Comparison of ENCODE assay signal across 29 cellular contexts in genomic region chr19:17517898-17518297, GRCh38. TPM values are rescaled to one million over a fixed set of nuclear protein-coding genes. Genes with fewer than 3 reads are reported as not detected.
DNase-seq lines count a peak whose midpoint lies in the region; ATAC-seq, FAIRE-seq and TF ChIP-seq lines count a peak whose summit lies in the region.
"Had no signal": no experiment of that assay in that cellular context is flagged by ENCODE, and none has a peak within 500 bp of the region (broad histone marks: within the 10 kb centered on the region; RNA-seq: fewer than 3 reads in every experiment).

No MANE protein-coding gene starts in this region.

- ATAC-seq in HepG2 (no peak), right lobe of liver (no peak), pancreas (no peak), esophagus mucosa (no peak)
- ATAC-seq: PC-3, SK-N-SH treated with all-trans-retinoic acid at 6 μM for 48 hours had no signal

- CTCF ChIA-PET in HepG2 (lab: Yijun Ruan, JAX; ENCODE audit: low intra/inter-chr PET ratio, low total read pairs): no interaction called here

- DNase-seq in HepG2 (ENCODE audit: low spot score) (no peak), right lobe of liver (no peak), adipocyte (ENCODE audit: low read depth) (no peak), pancreas (no peak), NCI-H187 treated with DMSO at 0.1 percent for 48 hours (lab: John Stamatoyannopoulos, UW) (no peak), caudate nucleus (lab: John Stamatoyannopoulos, UW) (no peak)
- DNase-seq: CD4-positive, alpha-beta T cell; GOT3; IMR-90; KG1; NCI-H1048; NCI-H1417; NCI-H1694; NCI-H2081; NCI-H2171; NCI-H226; NCI-H510A; NCI-H69; PC-3; SJCRH30 had no signal

- H3K4me2 ChIP-seq in HepG2 (ENCODE audit: low read depth, low read length): no peak overlapping the region

- H3K36me3 ChIP-seq in HepG2 (replicated peaks in 1 of 2; ENCODE audit: control insufficient read depth in 1 of 2, insufficient read depth in 2 of 2, low read length in 2 of 2): peaks cover 0 to 2% of the 10 kb centered on the region in 2 experiments; a peak in 1 of 5 replicates
- H3K36me3 ChIP-seq in right lobe of liver: peaks cover 0 to 9% (median 2%) of the 10 kb centered on the region in 4 donors
- peaks cover 35% of the 10 kb centered on the region for H3K36me3 ChIP-seq in adipocyte (ENCODE audit: control insufficient read depth, insufficient read depth, low read length, severe bottlenecking)
- peaks cover 0 to 11% (median 5%) of the 10 kb centered on the region in 3 donors for H3K36me3 ChIP-seq in pancreas

- no peaks in the 10 kb centered on the region for H4K20me1 ChIP-seq in HepG2 (ENCODE audit: insufficient read depth, low read length)

- TF ChIP-seq POLR2A in HepG2 (IDR thresholded peaks at IDR 0.05; ENCODE audit: insufficient read depth in 1 of 2, low read depth in 2 of 2, low read length in 2 of 2): no peak
- TF ChIP-seq POLR2A in right lobe of liver (IDR thresholded peaks at IDR 0.05): no peak

- H3K4me3 ChIP-seq in HepG2 (replicated peaks in 1 of 3; ENCODE audit: insufficient read depth in 1 of 3, low read depth in 2 of 3, low read length in 3 of 3): no peak overlapping the region
- H3K4me3 ChIP-seq in right lobe of liver: no peak overlapping the region
- peak overlapping the region; percentile 53 for H3K4me3 ChIP-seq in adipocyte (ENCODE audit: low read length)
- no peak overlapping the region for H3K4me3 ChIP-seq in pancreas
- H3K4me3 ChIP-seq: HAP-1, SJCRH30 had no signal

- no TSS peak for BruUV-seq in HepG2 (replicated peaks; lab: Mats Ljungman, UMichigan)

- FAIRE-seq in HepG2 (lab: Jason Lieb, UNC) (no peak), endometrium (lab: Jason Lieb, UNC) (peak; percentile 26), pancreas (lab: Jason Lieb, UNC) (peak; percentile 81)
- FAIRE-seq: D721Med had no signal

- H3K9me3 ChIP-seq in HepG2 (ENCODE audit: low read length) (0 out of 2 replicates have a peak, but pooled peaks cover 5% of the 10 kb centered on the region), right lobe of liver (no peaks in the 10 kb centered on the region), adipocyte (ENCODE audit: control insufficient read depth, low read length) (peaks cover 18% of the 10 kb centered on the region), pancreas (no peaks in the 10 kb centered on the region)

- H3K27me3 ChIP-seq in HepG2 (ENCODE audit: control insufficient read depth in 1 of 2, insufficient read depth in 2 of 2, low read length in 2 of 2) (no peaks in the 10 kb centered on the region), right lobe of liver (no peaks in the 10 kb centered on the region), adipocyte (replicated peaks; ENCODE audit: control insufficient read depth, insufficient read depth, low read length) (no peaks in the 10 kb centered on the region), pancreas (no peaks in the 10 kb centered on the region)
- H3K27me3 ChIP-seq: SJCRH30 had no signal

- no peak overlapping the region for H2AFZ ChIP-seq in HepG2 (ENCODE audit: low read length)

- intact Hi-C loops in HepG2 (cut with micrococcal nuclease; ENCODE audit: unreplicated experiment) (no loop called here), right lobe of liver (cut with DNase I) (no loop called here), pancreas (cut with DNase I) (no loop called here)

- POLR2A ChIA-PET in HepG2 (lab: Yijun Ruan, JAX): no interaction called here

- H3K4me1 ChIP-seq in HepG2 (ENCODE audit: insufficient read depth, low read length): peaks cover 23% of the 10 kb centered on the region
- H3K4me1 ChIP-seq in right lobe of liver: no peaks in the 10 kb centered on the region
- peaks cover 7% of the 10 kb centered on the region for H3K4me1 ChIP-seq in adipocyte (ENCODE audit: control insufficient read depth, insufficient read depth, low read length)
- H3K4me1 ChIP-seq in pancreas: no peaks in the 10 kb centered on the region
- H3K4me1 ChIP-seq: HAP-1 had no signal

- no peak for TF ChIP-seq RAD21 in HepG2 (CRISPR knock-in tag; IDR thresholded peaks at IDR 0.05)

- H3K27ac ChIP-seq in HepG2 (ENCODE audit: extremely low read length, insufficient read depth, low read length) (no peak overlapping the region), right lobe of liver (no peak overlapping the region), pancreas (no peak overlapping the region), caudate nucleus (ENCODE audit: low read depth, low read length) (no peak overlapping the region)
- H3K27ac ChIP-seq: 22Rv1, SJCRH30 had no signal

- in situ Hi-C loops in HepG2 (cut with HindIII; ENCODE audit: extremely low pct_ligation_motif_present, low pct_unique_long_range_greater_than_20kb): no loop called here

- WGBS in HepG2 (ENCODE audit: low lambda C conversion rate): 98% methylated on average over 1 of the region's 1 CpG
- 92% methylated on average over 1 of the region's 1 CpG for WGBS in right lobe of liver (ENCODE audit: insufficient coverage, low coverage, low lambda C conversion rate, missing lambda C conversion rate)
- WGBS in pancreas, 2 donors: 97 to 100% methylated on average over 1 of the region's 1 CpG

- TF ChIP-seq EP300 in HepG2 (IDR thresholded peaks at IDR 0.05; ENCODE audit: low read depth in 2 of 2, low read length in 2 of 2): no peak
- no peak for TF ChIP-seq EP300 in HepG2 (CRISPR knock-in tag; IDR thresholded peaks at IDR 0.05; ENCODE audit: borderline replicate concordance)

- H3K79me2 ChIP-seq in HepG2 (ENCODE audit: insufficient read depth, low read length): no peaks in the 10 kb centered on the region

- TF ChIP-seq CTCF in HepG2 (CRISPR knock-in tag; IDR thresholded peaks at IDR 0.05) (no peak), right lobe of liver (IDR thresholded peaks at IDR 0.05) (no peak), pancreas (IDR thresholded peaks at IDR 0.05) (no peak)

- H3K9ac ChIP-seq in HepG2 (ENCODE audit: insufficient read depth, low read depth, low read length): no peak overlapping the region
- H3K9ac ChIP-seq in adipocyte (ENCODE audit: low read length): no peak overlapping the region

RNA-seq across cellular contexts. Expression of gene PGLS, which starts 6.4 kb away (rescaled TPM):
- total RNA-seq in HepG2 (2016; rRNA removed; fragmentation: Illumina TruSeq; extraction: Trizol): 33.8 and 36.7 TPM in 2 replicates
- total RNA-seq in HepG2 (2016; cell fraction: cytosol; rRNA removed; fragmentation: Illumina TruSeq; extraction: Trizol; ENCODE audit: low read depth): 28.7 and 30.6 TPM in 2 replicates
- total RNA-seq in HepG2 (2016; cell fraction: insoluble cytoplasmic fraction; rRNA removed; fragmentation: Illumina TruSeq; extraction: Trizol): 31.6 and 33.6 TPM in 2 replicates
- total RNA-seq in HepG2 (2016; cell fraction: membrane; rRNA removed; fragmentation: Illumina TruSeq; extraction: Trizol): 36.0 and 41.5 TPM in 2 replicates
- 18.4 and 23.5 TPM in 2 replicates for total RNA-seq in HepG2 (2016; cell fraction: nucleus; rRNA removed; fragmentation: Illumina TruSeq; extraction: Trizol)
- 43.8 and 49.1 TPM in 2 replicates for polyA plus RNA-seq in HepG2 (2011; rRNA removed)
- 33.3 and 59.8 TPM in 2 replicates for polyA plus RNA-seq in HepG2 (2011; cell fraction: cytosol; rRNA removed)
- polyA plus RNA-seq in HepG2 (2011; cell fraction: nucleus; rRNA removed): 74.2 and 74.7 TPM in 2 replicates
- polyA plus RNA-seq in HepG2 (2012): 26.9 and 37.3 TPM in 2 replicates
- polyA plus RNA-seq in HepG2 (2016; cell fraction: cytosol; fragmentation: Illumina TruSeq; extraction: Trizol; ENCODE audit: low read depth): 48.8 and 52.7 TPM in 2 replicates
- polyA plus RNA-seq in HepG2 (2016; cell fraction: insoluble cytoplasmic fraction; fragmentation: Illumina TruSeq; extraction: Trizol; ENCODE audit: low read depth): 50.4 and 56.4 TPM in 2 replicates
- 55.3 and 57.7 TPM in 2 replicates for polyA plus RNA-seq in HepG2 (2016; cell fraction: membrane; fragmentation: Illumina TruSeq; extraction: Trizol; ENCODE audit: low read depth)
- 47.8 and 49.3 TPM in 2 replicates for polyA plus RNA-seq in HepG2 (2016; cell fraction: nucleus; fragmentation: Illumina TruSeq; extraction: Trizol; ENCODE audit: insufficient read depth, low read depth)
- polyA minus RNA-seq in HepG2 (2011; rRNA and poly(A)+ RNA removed; ENCODE audit: low replicate concordance): 83.1 and 129 TPM in 2 replicates
- polyA minus RNA-seq in HepG2 (2011; cell fraction: cytosol; rRNA and poly(A)+ RNA removed): 36.2 and 38.6 TPM in 2 replicates
- polyA minus RNA-seq in HepG2 (2011; cell fraction: nucleus; rRNA and poly(A)+ RNA removed): 19.7 and 23.1 TPM in 2 replicates
- 10 to 100 TPM; 31.7 to 60.0 (median 38.8) TPM for total RNA-seq in right lobe of liver
- total RNA-seq in pancreas: 10 to 100 TPM; 28.8 to 53.8 (median 46.6) TPM
- 10 to 100 TPM; 53.6 to 65.8 TPM for polyA plus RNA-seq in pancreas
- 104 TPM for total RNA-seq in esophagus mucosa

RNA-seq across cellular contexts. Expression of gene COLGALT1, which starts 37.6 kb away (rescaled TPM):
- total RNA-seq in HepG2 (2016; rRNA removed; fragmentation: Illumina TruSeq; extraction: Trizol) (33.3 and 58.0 TPM in 2 replicates), right lobe of liver (10 to 100 TPM; 23.2 to 36.8 (median 31.1) TPM), pancreas (10 to 100 TPM; 13.5 to 50.6 (median 19.5) TPM), esophagus mucosa (28.5 TPM)
- 9.3 and 10.3 TPM in 2 replicates for total RNA-seq in HepG2 (2016; cell fraction: cytosol; rRNA removed; fragmentation: Illumina TruSeq; extraction: Trizol; ENCODE audit: low read depth)
- total RNA-seq in HepG2 (2016; cell fraction: insoluble cytoplasmic fraction; rRNA removed; fragmentation: Illumina TruSeq; extraction: Trizol): 33.6 and 57.7 TPM in 2 replicates
- total RNA-seq in HepG2 (2016; cell fraction: membrane; rRNA removed; fragmentation: Illumina TruSeq; extraction: Trizol): 32.5 and 35.6 TPM in 2 replicates
- total RNA-seq in HepG2 (2016; cell fraction: nucleus; rRNA removed; fragmentation: Illumina TruSeq; extraction: Trizol): 53.1 and 65.6 TPM in 2 replicates
- polyA plus RNA-seq in HepG2 (2011; rRNA removed) (196 and 211 TPM in 2 replicates), pancreas (10 to 100 TPM; 27.6 to 34.4 TPM)
- polyA plus RNA-seq in HepG2 (2011; cell fraction: cytosol; rRNA removed): 111 and 141 TPM in 2 replicates
- 153 and 157 TPM in 2 replicates for polyA plus RNA-seq in HepG2 (2011; cell fraction: nucleus; rRNA removed)
- 58.7 and 87.4 TPM in 2 replicates for polyA plus RNA-seq in HepG2 (2012)
- 9.2 and 9.8 TPM in 2 replicates for polyA plus RNA-seq in HepG2 (2016; cell fraction: cytosol; fragmentation: Illumina TruSeq; extraction: Trizol; ENCODE audit: low read depth)
- 35.7 and 38.2 TPM in 2 replicates for polyA plus RNA-seq in HepG2 (2016; cell fraction: insoluble cytoplasmic fraction; fragmentation: Illumina TruSeq; extraction: Trizol; ENCODE audit: low read depth)
- polyA plus RNA-seq in HepG2 (2016; cell fraction: membrane; fragmentation: Illumina TruSeq; extraction: Trizol; ENCODE audit: low read depth): 23.4 and 28.7 TPM in 2 replicates
- polyA plus RNA-seq in HepG2 (2016; cell fraction: nucleus; fragmentation: Illumina TruSeq; extraction: Trizol; ENCODE audit: insufficient read depth, low read depth): 111 TPM in 2 replicates
- polyA minus RNA-seq in HepG2 (2011; rRNA and poly(A)+ RNA removed; ENCODE audit: low replicate concordance): 360 and 644 TPM in 2 replicates
- polyA minus RNA-seq in HepG2 (2011; cell fraction: cytosol; rRNA and poly(A)+ RNA removed): 74.1 and 77.3 TPM in 2 replicates
- polyA minus RNA-seq in HepG2 (2011; cell fraction: nucleus; rRNA and poly(A)+ RNA removed): 32.0 and 33.2 TPM in 2 replicates

RNA-seq across cellular contexts. Expression of gene SLC27A1, which starts 47.6 kb away (rescaled TPM):
- total RNA-seq in HepG2 (2016; rRNA removed; fragmentation: Illumina TruSeq; extraction: Trizol) (1.7 and 4.1 TPM in 2 replicates), right lobe of liver (10 to 100 TPM in 1 of 6 experiments, 1 to 10 TPM in 5; 5.1 to 12.3 (median 6.1) TPM), pancreas (10 to 100 TPM in 3 of 6 donors, 1 to 10 TPM in 3; 9.4 to 18.1 (median 10.2) TPM), esophagus mucosa (4.1 TPM)
- 0.71 and 0.79 TPM in 2 replicates for total RNA-seq in HepG2 (2016; cell fraction: cytosol; rRNA removed; fragmentation: Illumina TruSeq; extraction: Trizol; ENCODE audit: low read depth)
- 1.7 and 4.7 TPM in 2 replicates for total RNA-seq in HepG2 (2016; cell fraction: insoluble cytoplasmic fraction; rRNA removed; fragmentation: Illumina TruSeq; extraction: Trizol)
- total RNA-seq in HepG2 (2016; cell fraction: membrane; rRNA removed; fragmentation: Illumina TruSeq; extraction: Trizol): 1.8 and 2.2 TPM in 2 replicates
- total RNA-seq in HepG2 (2016; cell fraction: nucleus; rRNA removed; fragmentation: Illumina TruSeq; extraction: Trizol): 4.2 and 7.1 TPM in 2 replicates
- polyA plus RNA-seq in HepG2 (2011; rRNA removed) (8.7 and 8.8 TPM in 2 replicates), pancreas (10 to 100 TPM; 31.4 to 37.1 TPM)
- polyA plus RNA-seq in HepG2 (2011; cell fraction: cytosol; rRNA removed): 5.6 and 8.5 TPM in 2 replicates
- 30.2 and 36.7 TPM in 2 replicates for polyA plus RNA-seq in HepG2 (2011; cell fraction: nucleus; rRNA removed)
- polyA plus RNA-seq in HepG2 (2012): 4.1 and 6.3 TPM in 2 replicates
- polyA plus RNA-seq in HepG2 (2016; cell fraction: cytosol; fragmentation: Illumina TruSeq; extraction: Trizol; ENCODE audit: low read depth): 0.52 and 0.53 TPM in 2 replicates
- polyA plus RNA-seq in HepG2 (2016; cell fraction: insoluble cytoplasmic fraction; fragmentation: Illumina TruSeq; extraction: Trizol; ENCODE audit: low read depth): 1.3 and 1.7 TPM in 2 replicates
- polyA plus RNA-seq in HepG2 (2016; cell fraction: membrane; fragmentation: Illumina TruSeq; extraction: Trizol; ENCODE audit: low read depth): 0.94 and 1.2 TPM in 2 replicates
- polyA plus RNA-seq in HepG2 (2016; cell fraction: nucleus; fragmentation: Illumina TruSeq; extraction: Trizol; ENCODE audit: insufficient read depth, low read depth): 9.9 and 10.8 TPM in 2 replicates
- 1.1 and 18.4 TPM in 2 replicates for polyA minus RNA-seq in HepG2 (2011; rRNA and poly(A)+ RNA removed; ENCODE audit: low replicate concordance)
- 7.5 and 11.5 TPM in 2 replicates for polyA minus RNA-seq in HepG2 (2011; cell fraction: cytosol; rRNA and poly(A)+ RNA removed)
- polyA minus RNA-seq in HepG2 (2011; cell fraction: nucleus; rRNA and poly(A)+ RNA removed): 5.5 and 9.3 TPM in 2 replicates

RNA-seq across cellular contexts. Expression of gene NXNL1, which starts 57.2 kb away (rescaled TPM):
- total RNA-seq in HepG2 (2016; rRNA removed; fragmentation: Illumina TruSeq; extraction: Trizol) (not detected in 2 replicates), right lobe of liver (not detected), pancreas (not detected), esophagus mucosa (not detected)
- not detected in 2 replicates for total RNA-seq in HepG2 (2016; cell fraction: cytosol; rRNA removed; fragmentation: Illumina TruSeq; extraction: Trizol; ENCODE audit: low read depth)
- not detected in 2 replicates for total RNA-seq in HepG2 (2016; cell fraction: insoluble cytoplasmic fraction; rRNA removed; fragmentation: Illumina TruSeq; extraction: Trizol)
- total RNA-seq in HepG2 (2016; cell fraction: membrane; rRNA removed; fragmentation: Illumina TruSeq; extraction: Trizol): not detected in 2 replicates
- not detected in 2 replicates for total RNA-seq in HepG2 (2016; cell fraction: nucleus; rRNA removed; fragmentation: Illumina TruSeq; extraction: Trizol)
- polyA plus RNA-seq in HepG2 (2011; rRNA removed) (not detected in 2 replicates), pancreas (under 1 TPM in 1 of 2 donors, not detected in 1; 0.19 TPM)
- polyA plus RNA-seq in HepG2 (2011; cell fraction: cytosol; rRNA removed): not detected in 2 replicates
- polyA plus RNA-seq in HepG2 (2011; cell fraction: nucleus; rRNA removed): not detected in 2 replicates
- not detected in 2 replicates for polyA plus RNA-seq in HepG2 (2012)
- not detected in 2 replicates for polyA plus RNA-seq in HepG2 (2016; cell fraction: cytosol; fragmentation: Illumina TruSeq; extraction: Trizol; ENCODE audit: low read depth)
- polyA plus RNA-seq in HepG2 (2016; cell fraction: insoluble cytoplasmic fraction; fragmentation: Illumina TruSeq; extraction: Trizol; ENCODE audit: low read depth): not detected in 2 replicates
- polyA plus RNA-seq in HepG2 (2016; cell fraction: membrane; fragmentation: Illumina TruSeq; extraction: Trizol; ENCODE audit: low read depth): not detected in 2 replicates
- not detected in 2 replicates for polyA plus RNA-seq in HepG2 (2016; cell fraction: nucleus; fragmentation: Illumina TruSeq; extraction: Trizol; ENCODE audit: insufficient read depth, low read depth)
- not detected in 2 replicates for polyA minus RNA-seq in HepG2 (2011; rRNA and poly(A)+ RNA removed; ENCODE audit: low replicate concordance)
- polyA minus RNA-seq in HepG2 (2011; cell fraction: cytosol; rRNA and poly(A)+ RNA removed): not detected in 2 replicates
- polyA minus RNA-seq in HepG2 (2011; cell fraction: nucleus; rRNA and poly(A)+ RNA removed): not detected in 2 replicates
- total RNA-seq: CD4-positive, alpha-beta T cell; Daoy; G401; IMR-90; PC-3; SJCRH30 had no signal
- polyA plus RNA-seq: BJ, IMR-90 had no signal
